Comparison of ENCODE assay signal across 9 cellular contexts in the genomic region with DNA sequence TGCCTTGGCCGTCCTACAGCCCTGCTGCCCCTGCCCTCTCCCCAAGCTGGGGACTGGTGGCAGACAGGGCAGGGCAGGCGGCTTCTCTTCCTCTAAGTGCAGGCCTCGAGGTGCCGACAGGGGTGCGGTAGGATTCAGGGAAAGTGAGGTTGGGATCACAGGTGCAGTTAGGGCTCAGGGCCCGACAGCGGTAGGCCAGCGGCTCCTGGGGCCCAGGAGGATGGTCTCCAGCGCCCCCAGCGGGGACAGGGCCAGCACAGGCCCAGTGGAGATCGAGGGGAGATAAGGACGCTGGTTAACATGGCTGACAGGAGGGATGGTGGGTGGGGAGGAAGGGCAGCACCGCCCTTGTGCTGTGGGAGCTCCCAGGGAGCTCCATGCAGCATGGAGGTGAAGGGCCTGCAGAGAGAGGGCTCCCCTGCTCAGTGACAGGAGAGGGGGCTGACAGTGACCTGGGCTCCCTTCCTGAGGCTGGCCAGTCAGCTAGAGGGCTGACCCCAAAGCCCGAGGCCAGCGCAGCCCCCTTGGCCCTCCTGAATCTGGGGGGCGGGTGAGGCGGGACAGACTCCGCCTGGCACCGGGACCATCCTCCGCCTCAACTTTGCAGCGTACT. TPM values are rescaled to one million over a fixed set of nuclear protein-coding genes. Genes with fewer than 3 reads are reported as not detected.
DNase-seq lines count a peak whose midpoint lies in the region; ATAC-seq and TF ChIP-seq lines count a peak whose summit lies in the region.
"Had no signal": no experiment of that assay in that cellular context is flagged by ENCODE, and none has a peak within 500 bp of the region (broad histone marks: within the 10 kb centered on the region; RNA-seq: fewer than 3 reads in every experiment).

No MANE protein-coding gene starts in this region.

- ATAC-seq in HG02852 (IDR thresholded peaks at IDR 0.05; ENCODE audit: unreplicated experiment) (no peak), aorta (ENCODE audit: low FRiP score) (no peak)

- 29% methylated on average over 9 of the region's 21 CpGs for WGBS in suprapubic skin
- 21 to 24% methylated on average over 20 to 21 of the region's 21 CpGs for WGBS in aorta, 2 donors

- intact Hi-C loops in aorta (cut with DNase I), result loop anchor here (10.0 kb wide), 2 partner anchors 391 to 1761 kb away; no protein-coding TSS in a partner anchor

- DNase-seq in GM12865 (ENCODE audit: low read depth) (no peak), NCI-H2107 treated with DMSO at 0.1 percent for 48 hours (lab: John Stamatoyannopoulos, UW; ENCODE audit: unreplicated experiment) (peak; percentile 49), iPS-NIHi11 (ENCODE audit: low spot score) (peak; percentile 70), suprapubic skin (ENCODE audit: low spot score in 2 of 2) (no peak), aorta (no peak), AML-193 (lab: John Stamatoyannopoulos, UW) (no peak)
- DNase-seq in activated effector memory CD4-positive, alpha-beta T cell treated with Interleukin-2 at 50 U/mL for 16 hours, result peak; percentile 49

- H3K27me3 ChIP-seq in suprapubic skin (no peaks in the 10 kb centered on the region), aorta (ENCODE audit: control insufficient read depth in 1 of 2, insufficient read depth in 2 of 2, low read length in 1 of 2) (no peaks in the 10 kb centered on the region)

- H3K36me3 ChIP-seq in suprapubic skin, result no peaks in the 10 kb centered on the region
- no peaks in the 10 kb centered on the region for H3K36me3 ChIP-seq in aorta (ENCODE audit: control insufficient read depth in 1 of 2, insufficient read depth in 2 of 2, low read length in 1 of 2)
- H3K36me3 ChIP-seq: SJSA1 had no signal

- no peak overlapping the region for H3K4me3 ChIP-seq in GM12865 (ENCODE audit: low read depth, low read length)
- peak overlapping the region; percentile 82 for H3K4me3 ChIP-seq in suprapubic skin
- H3K4me3 ChIP-seq in aorta (ENCODE audit: low read length in 2 of 2), result no peak overlapping the region
- H3K4me3 ChIP-seq: SJSA1 had no signal

- TF ChIP-seq CTCF in GM12865 (IDR thresholded peaks at IDR 0.05; ENCODE audit: insufficient read depth, low read depth, low read length, missing control alignments), result peak; percentile 9
- peak in 1 of 2 donors; percentile 13 for TF ChIP-seq CTCF in suprapubic skin (IDR thresholded peaks at IDR 0.05)

- H3K9me3 ChIP-seq in suprapubic skin, result no peaks in the 10 kb centered on the region
- H3K9me3 ChIP-seq in aorta (ENCODE audit: control insufficient read depth, low read length), result no peaks in the 10 kb centered on the region
- H3K9me3 ChIP-seq: SJSA1 had no signal

- no peak for TF ChIP-seq EP300 in suprapubic skin (IDR thresholded peaks at IDR 0.05)

- H3K4me1 ChIP-seq in suprapubic skin (peaks cover 96% of the 10 kb centered on the region), aorta (ENCODE audit: control insufficient read depth in 1 of 2, insufficient read depth in 2 of 2, low read length in 2 of 2) (peaks cover 0 to 2% of the 10 kb centered on the region in 2 donors)

- no peak for TF ChIP-seq POLR2A in suprapubic skin (IDR thresholded peaks at IDR 0.05)

- peak overlapping the region; percentile 90 for H3K27ac ChIP-seq in suprapubic skin
- peak overlapping the region in 1 of 2 donors; percentile 99 for H3K27ac ChIP-seq in aorta (ENCODE audit: low read depth in 1 of 2, low read length in 2 of 2)
- H3K27ac ChIP-seq: SJSA1 had no signal

RNA-seq across cellular contexts. Expression of gene CRIP1, which starts 0.9 kb away (rescaled TPM):
- total RNA-seq in suprapubic skin (100 to 1,000 TPM in 1 of 4 donors, 10 to 100 TPM in 3; 28.6 to 140 (median 76.2) TPM), aorta (100 to 1,000 TPM; 229 to 236 TPM)
- polyA plus RNA-seq in aorta, result 1,000 to 10,000 TPM in 1 of 2 donors, 100 to 1,000 TPM in 1; 740 to 1,123 TPM

RNA-seq across cellular contexts. Expression of gene TEDC1, which starts 5.2 kb away (rescaled TPM):
- total RNA-seq in suprapubic skin, result 10 to 100 TPM; 11.4 to 41.0 (median 14.0) TPM
- total RNA-seq in aorta, result 10 to 100 TPM in 1 of 2 donors, 1 to 10 TPM in 1; 8.6 to 30.5 TPM
- 10 to 100 TPM in 1 of 2 donors, 1 to 10 TPM in 1; 9.6 to 33.8 TPM for polyA plus RNA-seq in aorta

RNA-seq across cellular contexts. Expression of gene CRIP2, which starts 11.2 kb away (rescaled TPM):
- total RNA-seq in suprapubic skin, result 100 to 1,000 TPM in 2 of 4 donors, 10 to 100 TPM in 2; 70.7 to 140 (median 104) TPM
- total RNA-seq in aorta, result 100 to 1,000 TPM; 267 to 352 TPM
- polyA plus RNA-seq in aorta, result 100 to 1,000 TPM; 432 to 698 TPM

RNA-seq across cellular contexts. Expression of gene TMEM121, which starts 40.6 kb away (rescaled TPM):
- 1 to 10 TPM; 1.7 to 4.2 (median 2.7) TPM for total RNA-seq in suprapubic skin
- 1 to 10 TPM; 1.9 to 7.5 TPM for total RNA-seq in aorta
- polyA plus RNA-seq in aorta, result 1 to 10 TPM in 1 of 2 donors, under 1 TPM in 1; 0.75 to 4.2 TPM

Comparison
In these comparisons a context has a peak if more than half of its experiments do, and no peak if none do; other contexts are left out.
1. DNase-seq: peak in NCI-H2107 treated with DMSO at 0.1 percent for 48 hours (single experiment), activated effector memory CD4-positive, alpha-beta T cell treated with Interleukin-2 at 50 U/mL for 16 hours (single experiment) and iPS-NIHi11 (single experiment); none in GM12865 (single experiment), suprapubic skin (0 of 2), aorta (0 of 2) and AML-193 (0 of 2).